ENCODE assay signal across 8 cellular contexts in the genomic region with DNA sequence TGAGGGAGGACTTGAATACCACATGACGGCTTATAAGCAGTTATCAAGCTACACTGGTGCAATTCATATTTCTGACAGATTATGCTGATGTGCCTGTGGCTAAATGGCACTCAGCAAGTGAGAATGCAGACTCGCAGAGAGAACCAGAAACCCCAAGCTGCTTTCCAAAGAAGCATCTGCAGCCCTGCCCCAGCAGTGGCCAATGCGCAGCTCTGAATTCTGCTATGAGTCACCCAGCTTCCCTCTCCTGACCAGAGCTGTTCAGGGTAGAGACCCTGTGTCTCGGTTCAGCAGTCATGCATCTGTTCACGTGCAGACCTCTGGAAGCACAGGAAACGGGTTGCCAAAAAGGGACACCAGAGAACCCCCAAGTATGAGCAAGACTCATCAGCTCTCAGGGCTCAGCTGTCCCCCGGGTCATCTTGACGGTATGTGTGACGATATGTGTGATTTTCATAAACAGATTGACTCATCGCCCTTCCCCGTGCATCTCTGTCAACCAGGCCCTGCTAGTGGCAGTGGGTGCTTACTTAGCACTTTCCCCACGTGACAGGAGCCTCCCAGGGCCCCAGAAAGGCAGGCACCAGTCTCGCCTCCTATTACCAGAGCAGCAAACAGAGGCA.
A peak's percentile ranks its signal among the peaks of the same experiment; 100 is the strongest.
DNase-seq lines count a peak whose midpoint lies in the region; ATAC-seq and TF ChIP-seq lines count a peak whose summit lies in the region.

No MANE protein-coding gene starts in this region.

- ATAC-seq in GM18498 (IDR thresholded peaks at IDR 0.05; ENCODE audit: unreplicated experiment) = peak; percentile 96
- ATAC-seq in HG02798 (IDR thresholded peaks at IDR 0.05; ENCODE audit: poor library complexity, unreplicated experiment) = peak; percentile 93

- H3K27ac ChIP-seq in esophagus (ENCODE audit: low read depth in 2 of 2, low read length in 1 of 2) = peak overlapping the region; percentile 96 to 98
- H3K27ac ChIP-seq in neutrophil = peak overlapping the region; percentile 73

- peak; percentile 86 for DNase-seq in NOMO-1 treated with DMSO at 0.1 percent for 48 hours (lab: John Stamatoyannopoulos, UW; ENCODE audit: unreplicated experiment)
- peak; percentile 67 for DNase-seq in activated T-cell treated with anti-CD3 and anti-CD28 coated beads for 1 hour (ENCODE audit: low read depth)
- peak; percentile 74 for DNase-seq in superior temporal gyrus (ENCODE audit: extremely low spot score)
- DNase-seq in H7 = no peak

- H3K9me3 ChIP-seq in esophagus (ENCODE audit: control insufficient read depth in 2 of 2, insufficient read depth in 1 of 2, low read depth in 1 of 2, low read length in 1 of 2) (no peaks in the 10 kb centered on the region), neutrophil (no peaks in the 10 kb centered on the region)

- peak overlapping the region in 1 of 2 donors; percentile 13 for H3K4me3 ChIP-seq in esophagus (ENCODE audit: low read depth in 1 of 2, low read length in 2 of 2)
- H3K4me3 ChIP-seq in neutrophil (ENCODE audit: low read depth in 1 of 2, low read length in 1 of 2) = no peak overlapping the region
- no peak overlapping the region for H3K4me3 ChIP-seq in H7 (ENCODE audit: insufficient read depth, low read depth, low read length)

- H3K4me1 ChIP-seq in esophagus (ENCODE audit: control insufficient read depth in 2 of 2, insufficient read depth in 2 of 2, low read length in 1 of 2) (peaks cover 21 to 41% of the 10 kb centered on the region in 2 donors), neutrophil (ENCODE audit: control insufficient read depth in 1 of 2, insufficient read depth in 1 of 2, low read depth in 1 of 2, low read length in 1 of 2) (peaks cover 59 to 61% of the 10 kb centered on the region in 2 experiments)

- H3K27me3 ChIP-seq in esophagus (ENCODE audit: control insufficient read depth in 1 of 2, insufficient read depth in 2 of 2, low read length in 2 of 2) (no peaks in the 10 kb centered on the region), neutrophil (no peaks in the 10 kb centered on the region), H7 (ENCODE audit: control insufficient read depth, insufficient read depth, low read length) (no peaks in the 10 kb centered on the region)

- no peak for TF ChIP-seq CTCF in neutrophil (IDR thresholded peaks at IDR 0.05)

- WGBS in esophagus, 2 donors = 5 to 31% methylated on average over 13 of the region's 13 CpGs

- H3K36me3 ChIP-seq in esophagus (ENCODE audit: control insufficient read depth in 2 of 2, insufficient read depth in 2 of 2, low read length in 1 of 2) (no peaks in the 10 kb centered on the region), neutrophil (peaks cover 42% of the 10 kb centered on the region), H7 (replicated peaks; ENCODE audit: control insufficient read depth, insufficient read depth, low read length) (no peaks in the 10 kb centered on the region)
